Comparison of ENCODE assay signal across 19 cellular contexts in genomic region chr10:89684604-89685003, GRCh38. TPM values are rescaled to one million over a fixed set of nuclear protein-coding genes. Genes with fewer than 3 reads are reported as not detected.
DNase-seq lines count a peak whose midpoint lies in the region; ATAC-seq, FAIRE-seq and TF ChIP-seq lines count a peak whose summit lies in the region.
"Had no signal": no experiment of that assay in that cellular context is flagged by ENCODE, and none has a peak within 500 bp of the region (broad histone marks: within the 10 kb centered on the region; RNA-seq: fewer than 3 reads in every experiment).

No MANE protein-coding gene starts in this region.

- H3K4me3 ChIP-seq in MG63 (no peak overlapping the region), bronchial epithelial cell (ENCODE audit: low read depth, low read length) (no peak overlapping the region)
- H3K4me3 ChIP-seq: K562, neural progenitor cell had no signal

- no peak for ATAC-seq in GM18873 (IDR thresholded peaks at IDR 0.05; ENCODE audit: low FRiP score, unreplicated experiment)
- no peak for ATAC-seq in HG03135 (IDR thresholded peaks at IDR 0.05; ENCODE audit: unreplicated experiment)
- ATAC-seq: K562, T-helper 17 cell had no signal

- peak; percentile 60 for DNase-seq in ELR (ENCODE audit: low read depth)
- DNase-seq in MG63 = peak; percentile 18
- DNase-seq in bronchial epithelial cell (ENCODE audit: low read depth) = peak; percentile 68
- DNase-seq in myocyte (ENCODE audit: low read depth) = peak; percentile 62
- no peak for DNase-seq in DMS153 (lab: John Stamatoyannopoulos, UW)
- no peak for DNase-seq in NCI-H1105 treated with DMSO at 0.1 percent for 48 hours (lab: John Stamatoyannopoulos, UW)
- DNase-seq: activated CD4-positive, alpha-beta memory T cell treated with anti-CD3 and anti-CD28 coated beads for 36 hours; activated naive CD4-positive, alpha-beta T cell treated with Interleukin-2 at 50 U/mL for 16 hours; aorta; endodermal cell; foreskin melanocyte; hypothalamus; NCI-H524 treated with DMSO at 0.1 percent for 48 hours; T-helper 17 cell; WERI-Rb-1 had no signal

- TF ChIP-seq CTCF in bronchial epithelial cell (IDR thresholded peaks at IDR 0.05; ENCODE audit: insufficient read depth, low read length, severe bottlenecking) = no peak

- H3K27me3 ChIP-seq in MG63 (no peaks in the 10 kb centered on the region), bronchial epithelial cell (ENCODE audit: control insufficient read depth, insufficient read depth, low read length) (no peaks in the 10 kb centered on the region)
- H3K27me3 ChIP-seq: neural progenitor cell had no signal

- H3K36me3 ChIP-seq in MG63 (no peaks in the 10 kb centered on the region), bronchial epithelial cell (ENCODE audit: control insufficient read depth, insufficient read depth, low read length) (no peaks in the 10 kb centered on the region)
- H3K36me3 ChIP-seq: neural progenitor cell, WERI-Rb-1 had no signal

- no peaks in the 10 kb centered on the region for H3K9me3 ChIP-seq in MG63

- FAIRE-seq in bronchial epithelial cell (lab: Jason Lieb, UNC) = no peak
- FAIRE-seq: K562 had no signal

RNA-seq across cellular contexts. Expression of gene KIF20B, which starts 16.8 kb away (rescaled TPM):
- total RNA-seq in MG63 (2014; rRNA removed; shearing (Covaris generic); ENCODE audit: low replicate concordance) = 8.2 and 20.6 TPM in 2 replicates
- total RNA-seq in bronchial epithelial cell (1.7 and 2.1 TPM in 2 replicates), myocyte (4.1 and 4.3 TPM in 2 replicates)
- 0.35 TPM for polyA plus RNA-seq in myocyte (2012)

RNA-seq across cellular contexts. Expression of gene PANK1, which starts 39.6 kb away (rescaled TPM):
- 0.30 and 3.9 TPM in 2 replicates for total RNA-seq in MG63 (2014; rRNA removed; shearing (Covaris generic); ENCODE audit: low replicate concordance)
- total RNA-seq in bronchial epithelial cell (6.0 and 8.4 TPM in 2 replicates), myocyte (11.3 and 21.9 TPM in 2 replicates)
- 3.4 TPM for polyA plus RNA-seq in myocyte (2012)

Comparison
In these comparisons a context has a peak if more than half of its experiments do, and no peak if none do; other contexts are left out.
1. DNase-seq: peak in ELR (single experiment), MG63 (single experiment), bronchial epithelial cell (single experiment) and myocyte (single experiment); none in DMS153 (single experiment) and NCI-H1105 treated with DMSO at 0.1 percent for 48 hours (single experiment).